In the genomic region with DNA sequence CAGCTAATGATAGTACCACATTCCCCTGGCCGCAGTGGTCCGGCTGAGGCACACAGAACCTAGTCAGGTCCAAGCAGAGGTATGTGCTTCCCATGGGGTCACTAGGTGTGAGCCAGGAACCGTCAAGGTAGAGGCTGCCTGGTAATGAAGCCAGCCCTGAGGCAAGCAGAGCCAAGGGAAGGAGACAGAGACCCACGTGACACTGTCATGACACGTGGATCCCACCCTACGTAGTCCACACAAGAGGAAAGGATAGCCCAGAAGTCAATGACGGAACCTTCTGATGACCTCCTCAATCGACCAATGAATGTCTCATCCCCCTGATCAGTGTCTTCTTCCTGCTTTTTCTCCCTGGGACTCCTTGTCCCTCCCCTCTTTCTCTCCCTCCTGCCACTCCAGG, we compare ENCODE assay signal across 20 cellular contexts. TPM values are rescaled to one million over a fixed set of nuclear protein-coding genes. Genes with fewer than 3 reads are reported as not detected.
A peak's percentile ranks its signal among the peaks of the same experiment; 100 is the strongest.
DNase-seq lines count a peak whose midpoint lies in the region; ATAC-seq, FAIRE-seq and TF ChIP-seq lines count a peak whose summit lies in the region.
"Had no signal": no experiment of that assay in that cellular context is flagged by ENCODE, and none has a peak within 500 bp of the region (broad histone marks: within the 10 kb centered on the region; RNA-seq: fewer than 3 reads in every experiment).

No MANE protein-coding gene starts in this region.

- H2BK20ac ChIP-seq in H1 (ENCODE audit: low read length): no peak overlapping the region

- no peak overlapping the region for H3K14ac ChIP-seq in H1 (ENCODE audit: insufficient read length)

- H3K27ac Mint-ChIP-seq in stimulated activated naive B cell treated with anti-CD40 and anti-IgM and Interleukin-4, amounts not matched to agents 10 μg/mL and 1 μg/mL and 100 μg/mL, for 72 hours: no peak overlapping the region

- no peak overlapping the region for H3K56ac ChIP-seq in H1 (replicated peaks; ENCODE audit: insufficient read length, low read depth, low read length)

- WGBS in heart left ventricle, 4 donors: 47 to 60% (median 56%) methylated on average over 7 to 8 of the region's 8 CpGs
- 92% methylated on average over 8 of the region's 8 CpGs; no CpG with 5 or more reads in 1 of the 2 experiments for WGBS in H1 (ENCODE audit: extremely low coverage in 1 of 2, insufficient coverage in 1 of 2, insufficient read length in 1 of 2, insufficient replicate concordance in 2 of 2, low coverage in 1 of 2, low lambda C conversion rate in 2 of 2, missing lambda C conversion rate in 1 of 2), 2 experiments

- H2BK120ac ChIP-seq in H1 (replicated peaks; ENCODE audit: low read depth, low read length): no peak overlapping the region

- TF ChIP-seq EP300 in H1 (IDR thresholded peaks at IDR 0.05; ENCODE audit: borderline replicate concordance in 1 of 2, low read depth in 2 of 2, low read length in 2 of 2): no peak

- 0 out of 2 replicates have a peak, but pooled peaks cover 2% of the 10 kb centered on the region for H3K23me2 ChIP-seq in H1 (ENCODE audit: low read depth, low read length)

- no peaks in the 10 kb centered on the region for H3K36me3 Mint-ChIP-seq in stimulated activated naive B cell treated with anti-CD40 and anti-IgM and Interleukin-4, amounts not matched to agents 10 μg/mL and 1 μg/mL and 100 μg/mL, for 72 hours
- H3K36me3 Mint-ChIP-seq: CD4-positive, CD25-positive, alpha-beta regulatory T cell had no signal

- 0 out of 2 replicates have a peak overlapping the region, but pooled peaks have one; percentile 46 for H2BK15ac ChIP-seq in H1 (ENCODE audit: low read length)

- peaks cover 0 to 10% of the 10 kb centered on the region in 2 donors for H3K27me3 Mint-ChIP-seq in stimulated activated naive B cell treated with anti-CD40 and anti-IgM and Interleukin-4, amounts not matched to agents 10 μg/mL and 1 μg/mL and 100 μg/mL, for 72 hours
- H3K27me3 Mint-ChIP-seq: CD4-positive, CD25-positive, alpha-beta regulatory T cell had no signal

- H4K5ac ChIP-seq in H1 (ENCODE audit: insufficient read length, low read depth, low read length): no peak overlapping the region

- H2AFZ ChIP-seq in H1 (ENCODE audit: low read length) (no peak overlapping the region), osteoblast (ENCODE audit: low read length) (no peak overlapping the region)

- TF ChIP-seq RAD21 in H1 (IDR thresholded peaks at IDR 0.05 in 1 of 2, conservative IDR thresholded peaks at IDR 0.05 in 1 of 2; ENCODE audit: low read depth in 2 of 2, low read length in 2 of 2): no peak

- H3K4ac ChIP-seq in H1 (replicated peaks; ENCODE audit: insufficient read length, low read depth, low read length): no peak overlapping the region

- ATAC-seq in heart left ventricle: no peak
- ATAC-seq in Right ventricle myocardium inferior: no peak
- no peak for ATAC-seq in stimulated activated naive B cell treated with anti-CD40 and anti-IgM and Interleukin-4, amounts not matched to agents 10 μg/mL and 1 μg/mL and 100 μg/mL, for 72 hours (replicated peaks)

- H4K20me1 ChIP-seq in H1 (replicated peaks in 1 of 2; ENCODE audit: control insufficient read depth in 1 of 2, insufficient read depth in 2 of 2, low read length in 2 of 2) (peaks cover 0 to 3% of the 10 kb centered on the region in 2 experiments), osteoblast (ENCODE audit: insufficient read depth, low read length) (no peaks in the 10 kb centered on the region)

- H3K27ac ChIP-seq in heart left ventricle: peak overlapping the region; percentile 47 to 99 (median 93)
- no peak overlapping the region for H3K27ac ChIP-seq in H1 (ENCODE audit: low read depth, low read length)
- H3K27ac ChIP-seq in osteoblast (ENCODE audit: low read depth, low read length): no peak overlapping the region
- H3K27ac ChIP-seq in caudate nucleus (ENCODE audit: low read depth, low read length): no peak overlapping the region
- H3K27ac ChIP-seq: 22Rv1 had no signal

- no peak for FAIRE-seq in H1 (lab: Jason Lieb, UNC)
- peak; percentile 27 for FAIRE-seq in urothelium cell line (lab: Jason Lieb, UNC)

- no peak overlapping the region; the same call in 1 of the 2 replicates for H3K18ac ChIP-seq in H1 (ENCODE audit: extremely low read depth, low read length)

- intact Hi-C loops in heart left ventricle (cut with DNase I) (no loop called here), Right ventricle myocardium inferior (cut with DNase I) (no loop called here)

- no peak overlapping the region for H3K23ac ChIP-seq in H1 (ENCODE audit: insufficient read length)

- H3K27me3 ChIP-seq in heart left ventricle (no peaks in the 10 kb centered on the region), H1 (replicated peaks in 1 of 4; ENCODE audit: control insufficient read depth in 3 of 4, extremely low read depth in 1 of 4, insufficient read depth in 3 of 4, low read length in 3 of 4) (no peaks in the 10 kb centered on the region), osteoblast (ENCODE audit: insufficient read depth, low read length) (no peaks in the 10 kb centered on the region)

- POLR2A ChIA-PET in H1 (lab: Charles Lee; ENCODE audit: partially characterized antibody): no interaction called here

- H3K36me3 ChIP-seq in heart left ventricle (no peaks in the 10 kb centered on the region), H1 (ENCODE audit: control insufficient read depth in 2 of 4, insufficient read depth in 4 of 4, low read length in 3 of 4) (no peaks in the 10 kb centered on the region), osteoblast (ENCODE audit: insufficient read depth, low read length) (no peaks in the 10 kb centered on the region)

- peak overlapping the region; percentile 35; the same call in 1 of the 2 replicates for H2BK5ac ChIP-seq in H1 (ENCODE audit: low read depth, low read length)

- H3K9me3 ChIP-seq in heart left ventricle: no peaks in the 10 kb centered on the region
- H3K9me3 ChIP-seq in H1 (ENCODE audit: insufficient read depth in 2 of 2, low read depth in 1 of 2, low read length in 1 of 2): no peaks in the 10 kb centered on the region
- no peaks in the 10 kb centered on the region for H3K9me3 ChIP-seq in osteoblast (ENCODE audit: low read depth, low read length)

- H3K4me3 ChIP-seq in heart left ventricle: no peak overlapping the region
- no peak overlapping the region for H3K4me3 ChIP-seq in H1 (ENCODE audit: extremely low read depth in 1 of 4, insufficient read depth in 2 of 4, low read depth in 3 of 4, low read length in 4 of 4)
- H3K4me3 ChIP-seq in osteoblast (ENCODE audit: insufficient read depth, low read length): no peak overlapping the region

- H3K4me1 ChIP-seq in heart left ventricle: peaks cover 13 to 84% (median 60%) of the 10 kb centered on the region in 12 donors
- peaks cover 9 to 17% (median 14%) of the 10 kb centered on the region in 4 experiments; a peak in 6 of 7 replicates for H3K4me1 ChIP-seq in H1 (replicated peaks in 1 of 4; ENCODE audit: control insufficient read depth in 3 of 4, insufficient read depth in 4 of 4, low read length in 3 of 4)
- H3K4me1 ChIP-seq in osteoblast (ENCODE audit: insufficient read depth, low read length): peaks cover 17% of the 10 kb centered on the region

- peak in 1 of 5 donors; percentile 40 for DNase-seq in heart left ventricle
- DNase-seq in Right ventricle myocardium inferior (ENCODE audit: missing footprints): no peak
- DNase-seq in H1 (ENCODE audit: low read depth in 1 of 2, low spot score in 2 of 2): no peak
- DNase-seq in osteoblast (ENCODE audit: insufficient read length, low spot score, missing footprints): peak; percentile 31
- DNase-seq in urothelium cell line (ENCODE audit: low spot score): no peak
- no peak for DNase-seq in caudate nucleus (lab: John Stamatoyannopoulos, UW)
- DNase-seq in NCI-H2107 (lab: John Stamatoyannopoulos, UW): no peak
- DNase-seq in stimulated activated naive B cell treated with anti-CD40 and anti-IgM and Interleukin-4, amounts not matched to agents 10 μg/mL and 1 μg/mL and 100 μg/mL, for 72 hours: no peak
- DNase-seq: CD4-positive, CD25-positive, alpha-beta regulatory T cell; COR-L47; DMS153; GF-D8; H9; KG1; NCI-H1417; NCI-H187; NCI-H226; NCI-H524 had no signal

- no peaks in the 10 kb centered on the region for H3K79me2 ChIP-seq in H1 (ENCODE audit: control insufficient read depth in 1 of 2, insufficient read depth in 2 of 2, low read length in 2 of 2)
- peaks cover 41% of the 10 kb centered on the region for H3K79me2 ChIP-seq in osteoblast (ENCODE audit: insufficient read depth, low read length)

- H3K9ac ChIP-seq in H1 (replicated peaks in 1 of 4; ENCODE audit: extremely low read depth in 1 of 4, low read depth in 3 of 4, low read length in 3 of 4): no peak overlapping the region

- no peak overlapping the region for H3K4me2 ChIP-seq in H1 (ENCODE audit: insufficient read depth in 1 of 2, low read depth in 2 of 2, low read length in 2 of 2)
- H3K4me2 ChIP-seq in osteoblast (ENCODE audit: insufficient read depth, low read length): no peak overlapping the region

- H4K8ac ChIP-seq in H1 (ENCODE audit: extremely low read depth, insufficient read depth, low read length): no peak overlapping the region

- H4K91ac ChIP-seq in H1 (replicated peaks; ENCODE audit: insufficient read length, low read length): no peak overlapping the region

- H3K4me1 Mint-ChIP-seq in stimulated activated naive B cell treated with anti-CD40 and anti-IgM and Interleukin-4, amounts not matched to agents 10 μg/mL and 1 μg/mL and 100 μg/mL, for 72 hours: peaks cover 5 to 8% of the 10 kb centered on the region in 2 donors
- H3K4me1 Mint-ChIP-seq: CD4-positive, CD25-positive, alpha-beta regulatory T cell had no signal

- H3K79me1 ChIP-seq in H1 (ENCODE audit: low read depth, low read length): 0 out of 2 replicates have a peak, but pooled peaks cover 3% of the 10 kb centered on the region

- CTCF ChIA-PET in H1 (lab: Charles Lee; ENCODE audit: partially characterized antibody): interaction anchor here (0.8 to 1.1 kb wide), 2 partner anchors 19 to 72 kb away, joined by 3 read pairs; no protein-coding TSS in a partner anchor

- H3K9me3 Mint-ChIP-seq in stimulated activated naive B cell treated with anti-CD40 and anti-IgM and Interleukin-4, amounts not matched to agents 10 μg/mL and 1 μg/mL and 100 μg/mL, for 72 hours: no peaks in the 10 kb centered on the region
- H3K9me3 Mint-ChIP-seq: H9 had no signal

- no peak overlapping the region for H3K4me3 Mint-ChIP-seq in stimulated activated naive B cell treated with anti-CD40 and anti-IgM and Interleukin-4, amounts not matched to agents 10 μg/mL and 1 μg/mL and 100 μg/mL, for 72 hours
- H3K4me3 Mint-ChIP-seq: CD4-positive, CD25-positive, alpha-beta regulatory T cell; H9 had no signal

- 0 out of 2 replicates have a peak overlapping the region, but pooled peaks have one; percentile 68 for H2BK12ac ChIP-seq in H1 (ENCODE audit: low read depth, low read length)

- peak overlapping the region; percentile 90; the same call in 1 of the 2 replicates for H2AK5ac ChIP-seq in H1 (ENCODE audit: low read depth, low read length)

- TF ChIP-seq POLR2A in heart left ventricle (IDR thresholded peaks at IDR 0.05): no peak
- TF ChIP-seq POLR2A in H1 (IDR thresholded peaks at IDR 0.05; ENCODE audit: control extremely low read depth in 1 of 2, low read depth in 2 of 2, low read length in 2 of 2): no peak

- no peak for TF ChIP-seq CTCF in heart left ventricle (IDR thresholded peaks at IDR 0.05)
- TF ChIP-seq CTCF in H1 (IDR thresholded peaks at IDR 0.05; ENCODE audit: control extremely low read depth in 1 of 3, insufficient read depth in 1 of 3, low read depth in 1 of 3, low read length in 3 of 3): no peak
- TF ChIP-seq CTCF in osteoblast (IDR thresholded peaks at IDR 0.05; ENCODE audit: extremely low read depth, low read depth, low read length): no peak

RNA-seq across cellular contexts. Expression of gene A4GALT, which starts 19.0 kb away (rescaled TPM):
- total RNA-seq in heart left ventricle (100 to 1,000 TPM in 2 of 9 donors, 10 to 100 TPM in 7; 30.7 to 127 (median 63.4) TPM), Right ventricle myocardium inferior (81.2 TPM), osteoblast (19.9 and 24.2 TPM in 2 replicates)
- polyA plus RNA-seq in heart left ventricle (100 to 1,000 TPM in 1 of 2 donors, 10 to 100 TPM in 1; 91.7 to 230 TPM), H1 (2011; rRNA removed) (7.2 and 13.1 TPM in 2 replicates)
- total RNA-seq in H1 (2021; fragmentation: NEBNext Ultra II Directional; extraction: Animal tissue kit (Norgen Biotek cat#: 25700)): 13.8 and 13.9 TPM in 2 replicates
- polyA plus RNA-seq in H1 (2011; cell fraction: cytosol; rRNA removed): 9.2 TPM
- polyA plus RNA-seq in H1 (2011; cell fraction: nucleus; rRNA removed): 11.9 TPM
- polyA plus RNA-seq in H1 (2012, experiment 1 of 2): 6.9 to 12.0 TPM (median 8.7 TPM) in 4 replicates
- polyA plus RNA-seq in H1 (2012, experiment 2 of 2): 7.6 TPM
- polyA plus RNA-seq in H1 (2013, experiment 1 of 2): 10.5 TPM
- polyA plus RNA-seq in H1 (2013, experiment 2 of 2): 11.0 TPM
- polyA minus RNA-seq in H1 (2011; rRNA and poly(A)+ RNA removed): 3.9 and 7.0 TPM in 2 replicates
- 9.8 TPM for polyA minus RNA-seq in H1 (2011; cell fraction: cytosol; rRNA and poly(A)+ RNA removed)
- 9.6 TPM for polyA minus RNA-seq in H1 (2011; cell fraction: nucleus; rRNA and poly(A)+ RNA removed)
- total RNA-seq: CD4-positive, CD25-positive, alpha-beta regulatory T cell; SK-MEL-5 had no signal
- polyA plus RNA-seq: CD4-positive, CD25-positive, alpha-beta regulatory T cell had no signal

RNA-seq across cellular contexts. Expression of gene CYB5R3, which starts 52.5 kb away (rescaled TPM):
- total RNA-seq in heart left ventricle: 100 to 1,000 TPM; 223 to 459 (median 305) TPM
- 100 to 1,000 TPM; 135 to 379 TPM for polyA plus RNA-seq in heart left ventricle
- total RNA-seq in Right ventricle myocardium inferior: 268 TPM
- 75.3 and 82.5 TPM in 2 replicates for total RNA-seq in H1 (2021; fragmentation: NEBNext Ultra II Directional; extraction: Animal tissue kit (Norgen Biotek cat#: 25700))
- 113 and 160 TPM in 2 replicates for polyA plus RNA-seq in H1 (2011; rRNA removed)
- 64.2 TPM for polyA plus RNA-seq in H1 (2011; cell fraction: cytosol; rRNA removed)
- polyA plus RNA-seq in H1 (2011; cell fraction: nucleus; rRNA removed): 72.4 TPM
- polyA plus RNA-seq in H1 (2012, experiment 1 of 2): 73.0 to 99.5 TPM (median 89.7 TPM) in 4 replicates
- 83.5 TPM for polyA plus RNA-seq in H1 (2012, experiment 2 of 2)
- polyA plus RNA-seq in H1 (2013, experiment 1 of 2): 94.8 TPM
- 107 TPM for polyA plus RNA-seq in H1 (2013, experiment 2 of 2)
- polyA minus RNA-seq in H1 (2011; rRNA and poly(A)+ RNA removed): 56.6 and 58.6 TPM in 2 replicates
- polyA minus RNA-seq in H1 (2011; cell fraction: cytosol; rRNA and poly(A)+ RNA removed): 50.7 TPM
- polyA minus RNA-seq in H1 (2011; cell fraction: nucleus; rRNA and poly(A)+ RNA removed): 29.5 TPM
- 84.3 and 86.9 TPM in 2 replicates for total RNA-seq in osteoblast

Comparison
In these comparisons a context has a peak if more than half of its experiments do, and no peak if none do; other contexts are left out.
1. H3K27ac ChIP-seq: peak in heart left ventricle (12 of 12); none in H1 (single experiment), osteoblast (single experiment) and caudate nucleus (single experiment).